1 cellular context compared by ENCODE assay signal in genomic region chr2:67389286-67389685, GRCh38.
A peak's percentile ranks its signal among the peaks of the same experiment; 100 is the strongest.
TF ChIP-seq lines count a peak whose summit lies in the region.

No MANE protein-coding gene starts in this region.

TF ChIP-seq in H1, 55 proteins besides CTCF, POLR2A, EP300 and RAD21:
- TF ChIP-seq TEAD4 (IDR thresholded peaks at IDR 0.05; ENCODE audit: low read depth, low read length) = peak; percentile 98
- TF ChIP-seq CHD7 (IDR thresholded peaks at IDR 0.05; ENCODE audit: insufficient replicate concordance, low read length) = peak; percentile 63
- TF ChIP-seq HDAC2 (IDR thresholded peaks at IDR 0.05; ENCODE audit: borderline replicate concordance in 1 of 2, low read depth in 2 of 2, low read length in 2 of 2) = no peak
